In genomic region chr6:41028618-41029486, GRCh38 we compare ENCODE assay signal across 8 cellular contexts. TPM values are rescaled to one million over a fixed set of nuclear protein-coding genes. Genes with fewer than 3 reads are reported as not detected.
DNase-seq lines count a peak whose midpoint lies in the region; ATAC-seq and TF ChIP-seq lines count a peak whose summit lies in the region.

No MANE protein-coding gene starts in this region.

- DNase-seq in activated effector memory CD4-positive, alpha-beta T cell treated with anti-CD3 and anti-CD28 coated beads, Interleukin-2, amount 50 U/mL, for 16 hours, result peak; percentile 39
- DNase-seq in activated effector memory CD4-positive, alpha-beta T cell treated with Interleukin-2 at 50 U/mL for 16 hours, result no peak
- DNase-seq in PC-9, result no peak
- no peak for DNase-seq in esophagus squamous epithelium (lab: John Stamatoyannopoulos, UW)
- no peak for DNase-seq in ovary
- DNase-seq in kidney glomerular epithelial cell (lab: John Stamatoyannopoulos, UW), result no peak
- DNase-seq in SW 1271 (lab: John Stamatoyannopoulos, UW), result no peak

- no TSS peak for BruUV-seq in PC-9 (replicated peaks; lab: Mats Ljungman, UMichigan)

- H2AFZ ChIP-seq in PC-9, result peak overlapping the region; percentile 71; the same call in 1 of the 2 replicates

- H3K4me2 ChIP-seq in PC-9, result peak overlapping the region; percentile 79

- no peaks in the 10 kb centered on the region for H4K20me1 ChIP-seq in PC-9 (ENCODE audit: insufficient read depth)

- no peaks in the 10 kb centered on the region for H3K9me2 ChIP-seq in PC-9 (ENCODE audit: insufficient read depth)

- no peak overlapping the region for H3K27ac ChIP-seq in PC-9
- peak overlapping the region; percentile 22 to 86 (median 66) for H3K27ac ChIP-seq in esophagus squamous epithelium
- H3K27ac ChIP-seq in ovary, result peak overlapping the region; percentile 63 to 85

- TF ChIP-seq POLR2A in esophagus squamous epithelium (IDR thresholded peaks at IDR 0.05) (no peak), ovary (IDR thresholded peaks at IDR 0.05) (no peak)

- ATAC-seq in GM18498 (IDR thresholded peaks at IDR 0.05; ENCODE audit: unreplicated experiment), result no peak

- TF ChIP-seq EP300 in ovary (IDR thresholded peaks at IDR 0.05), result no peak

- H3K4me3 ChIP-seq in PC-9 (peak overlapping the region; percentile 47; the same call in 1 of the 2 replicates), esophagus squamous epithelium (peak overlapping the region; percentile 28 to 69 (median 54)), ovary (peak overlapping the region; percentile 44)

- H3K4me1 ChIP-seq in PC-9 (replicated peaks; ENCODE audit: insufficient read depth), result no peaks in the 10 kb centered on the region
- peaks cover 12 to 23% (median 15%) of the 10 kb centered on the region in 3 donors for H3K4me1 ChIP-seq in esophagus squamous epithelium
- H3K4me1 ChIP-seq in ovary (ENCODE audit: insufficient read depth), result peaks cover 4% of the 10 kb centered on the region

- CTCF ChIA-PET in PC-9 (lab: Charles Lee), result interaction anchor here (0.9 to 1.9 kb wide), 5 partner anchors 8 to 700 kb away, joined by 3 to 9 read pairs (median 3); partner anchors contain the start of gene UNC5CL

- H3K27me3 ChIP-seq in PC-9 (ENCODE audit: insufficient read depth, low read depth), result no peaks in the 10 kb centered on the region; the same call in 1 of the 2 replicates
- H3K27me3 ChIP-seq in esophagus squamous epithelium, result no peaks in the 10 kb centered on the region
- H3K27me3 ChIP-seq in ovary, result no peaks in the 10 kb centered on the region

- no peak for TF ChIP-seq CTCF in PC-9 (conservative IDR thresholded peaks at IDR 0.05)
- no peak for TF ChIP-seq CTCF in esophagus squamous epithelium (IDR thresholded peaks at IDR 0.05)
- no peak for TF ChIP-seq CTCF in ovary (IDR thresholded peaks at IDR 0.05)

- H3K79me2 ChIP-seq in PC-9 (ENCODE audit: low read depth), result no peaks in the 10 kb centered on the region

- intact Hi-C loops in PC-9 (cut with micrococcal nuclease; ENCODE audit: unreplicated experiment) (loop anchor here (1.0 to 5.0 kb wide), 3 partner anchors 7 to 701 kb away; no protein-coding TSS in a partner anchor), esophagus squamous epithelium (cut with DNase I) (loop anchor here (10.0 kb wide), 1 partner anchor 134 kb away; no protein-coding TSS in a partner anchor), ovary (cut with DNase I) (loop anchor here in 3 of 4 donors (10.0 kb wide), 3 partner anchors 134 to 1044 kb away; partner anchors contain the start of gene LRFN2 (in 1 of the 3))

- H3K9me3 ChIP-seq in PC-9 (ENCODE audit: insufficient read depth, low read depth), result no peaks in the 10 kb centered on the region
- no peaks in the 10 kb centered on the region for H3K9me3 ChIP-seq in esophagus squamous epithelium
- H3K9me3 ChIP-seq in ovary, result no peaks in the 10 kb centered on the region

- H3K36me3 ChIP-seq in PC-9 (ENCODE audit: low read depth) (no peaks in the 10 kb centered on the region), esophagus squamous epithelium (no peaks in the 10 kb centered on the region), ovary (no peaks in the 10 kb centered on the region)

- H3F3A ChIP-seq in PC-9 (ENCODE audit: insufficient read depth, low read depth), result no peaks in the 10 kb centered on the region

- POLR2A ChIA-PET in PC-9 (lab: Charles Lee; ENCODE audit: unreplicated experiment), result no interaction called here

- WGBS in esophagus squamous epithelium, 2 donors, result 69 to 77% methylated on average over 6 to 7 of the region's 9 CpGs
- WGBS in ovary, 3 donors, result 49 to 59% (median 57%) methylated on average over 9 of the region's 9 CpGs

RNA-seq across cellular contexts. Expression of gene UNC5CL, which starts 10.2 kb away (rescaled TPM):
- total RNA-seq in PC-9 (2021) (1.7 and 2.1 TPM in 2 replicates), esophagus squamous epithelium (1 to 10 TPM in 2 of 4 donors, under 1 TPM in 2; 0.42 to 1.2 (median 0.81) TPM), ovary (1 to 10 TPM in 2 of 7 donors, under 1 TPM in 5; 0.69 to 2.1 (median 0.86) TPM)
- polyA plus RNA-seq in ovary, result under 1 TPM; 0.60 to 0.91 TPM

RNA-seq across cellular contexts. Expression of gene TSPO2, which starts 13.4 kb away (rescaled TPM):
- not detected in 2 replicates for total RNA-seq in PC-9 (2021)
- not detected for total RNA-seq in esophagus squamous epithelium
- not detected for total RNA-seq in ovary
- polyA plus RNA-seq in ovary, result not detected

RNA-seq across cellular contexts. Expression of gene APOBEC2, which starts 24.1 kb away (rescaled TPM):
- not detected in 2 replicates for total RNA-seq in PC-9 (2021)
- 1 to 10 TPM in 1 of 4 donors, not detected in 3; 2.2 TPM for total RNA-seq in esophagus squamous epithelium
- total RNA-seq in ovary, result not detected
- polyA plus RNA-seq in ovary, result under 1 TPM in 1 of 2 donors, not detected in 1; 0.06 TPM

RNA-seq across cellular contexts. Expression of gene OARD1, which starts 43.3 kb away (rescaled TPM):
- total RNA-seq in PC-9 (2021) (30.7 and 35.0 TPM in 2 replicates), esophagus squamous epithelium (10 to 100 TPM in 3 of 4 donors, 1 to 10 TPM in 1; 8.6 to 30.0 (median 16.1) TPM), ovary (10 to 100 TPM; 10.6 to 26.9 (median 19.7) TPM)
- 10 to 100 TPM; 33.4 to 34.5 TPM for polyA plus RNA-seq in ovary

RNA-seq across cellular contexts. Expression of gene NFYA, which starts 43.9 kb away (rescaled TPM):
- 27.3 and 31.9 TPM in 2 replicates for total RNA-seq in PC-9 (2021)
- 10 to 100 TPM in 3 of 4 donors, 1 to 10 TPM in 1; 9.0 to 16.4 (median 14.0) TPM for total RNA-seq in esophagus squamous epithelium
- 10 to 100 TPM in 6 of 7 donors, 1 to 10 TPM in 1; 7.6 to 33.3 (median 20.9) TPM for total RNA-seq in ovary
- 10 to 100 TPM; 14.2 to 20.7 TPM for polyA plus RNA-seq in ovary
